Comparison of ENCODE assay signal across 8 cellular contexts in genomic region chr6:90295854-90296345, GRCh38.
A peak's percentile ranks its signal among the peaks of the same experiment; 100 is the strongest.
DNase-seq lines count a peak whose midpoint lies in the region; TF ChIP-seq lines count a peak whose summit lies in the region.

No MANE protein-coding gene starts in this region.

- DNase-seq in SKM-1 treated with dmso at 0.1 percent for 144 hours (lab: John Stamatoyannopoulos, UW; ENCODE audit: unreplicated experiment) (peak; percentile 18), SKM-1 (lab: John Stamatoyannopoulos, UW; ENCODE audit: unreplicated experiment) (no peak), HPDE6-E6E7 (ENCODE audit: extremely low spot score) (peak; percentile 49), SHP77 (lab: John Stamatoyannopoulos, UW) (peak; percentile 10 to 38), glomerular visceral epithelial cell (ENCODE audit: extremely low spot score) (peak; percentile 64), nucleus accumbens (lab: John Stamatoyannopoulos, UW) (peak in 52 of 56 donors; percentile 28 to 82 (median 65)), tibial artery (peak; percentile 68 to 80)

- H3K4me3 ChIP-seq in tibial artery, result peak overlapping the region; percentile 68 to 77

- no peaks in the 10 kb centered on the region for H3K27me3 ChIP-seq in tibial artery

- H3K4me3 Mint-ChIP-seq in activated naive CD4-positive, alpha-beta T cell treated with anti-CD3 and anti-CD28 coated beads, Interleukin-2, amount 50 U/mL, for 24 hours, result peak overlapping the region; percentile 96

- H3K4me1 ChIP-seq in tibial artery, result peaks cover 0 to 25% (median 9%) of the 10 kb centered on the region in 4 donors

- no peaks in the 10 kb centered on the region for H3K9me3 Mint-ChIP-seq in activated naive CD4-positive, alpha-beta T cell treated with anti-CD3 and anti-CD28 coated beads, Interleukin-2, amount 50 U/mL, for 24 hours

- intact Hi-C loops in tibial artery (cut with DNase I; ENCODE audit: low total_unique reads), result loop anchor here (5.0 to 10.0 kb wide), 4 partner anchors 69 to 321 kb away; no protein-coding TSS in a partner anchor

- peak in 1 of 2 experiments; percentile 11 for TF ChIP-seq CTCF in tibial artery (IDR thresholded peaks at IDR 0.05)

- peak overlapping the region; percentile 100 for H3K27ac Mint-ChIP-seq in activated naive CD4-positive, alpha-beta T cell treated with anti-CD3 and anti-CD28 coated beads, Interleukin-2, amount 50 U/mL, for 24 hours

- H3K36me3 Mint-ChIP-seq in activated naive CD4-positive, alpha-beta T cell treated with anti-CD3 and anti-CD28 coated beads, Interleukin-2, amount 50 U/mL, for 24 hours, result peaks cover 14% of the 10 kb centered on the region

- peaks cover 52% of the 10 kb centered on the region for H3K4me1 Mint-ChIP-seq in activated naive CD4-positive, alpha-beta T cell treated with anti-CD3 and anti-CD28 coated beads, Interleukin-2, amount 50 U/mL, for 24 hours

- no peaks in the 10 kb centered on the region for H3K36me3 ChIP-seq in tibial artery

- no peaks in the 10 kb centered on the region for H3K9me3 ChIP-seq in tibial artery

- no peaks in the 10 kb centered on the region for H3K27me3 Mint-ChIP-seq in activated naive CD4-positive, alpha-beta T cell treated with anti-CD3 and anti-CD28 coated beads, Interleukin-2, amount 50 U/mL, for 24 hours

- H3K27ac ChIP-seq in tibial artery, result peak overlapping the region; percentile 74
